ENCODE assay signal across 8 cellular contexts in the genomic region with DNA sequence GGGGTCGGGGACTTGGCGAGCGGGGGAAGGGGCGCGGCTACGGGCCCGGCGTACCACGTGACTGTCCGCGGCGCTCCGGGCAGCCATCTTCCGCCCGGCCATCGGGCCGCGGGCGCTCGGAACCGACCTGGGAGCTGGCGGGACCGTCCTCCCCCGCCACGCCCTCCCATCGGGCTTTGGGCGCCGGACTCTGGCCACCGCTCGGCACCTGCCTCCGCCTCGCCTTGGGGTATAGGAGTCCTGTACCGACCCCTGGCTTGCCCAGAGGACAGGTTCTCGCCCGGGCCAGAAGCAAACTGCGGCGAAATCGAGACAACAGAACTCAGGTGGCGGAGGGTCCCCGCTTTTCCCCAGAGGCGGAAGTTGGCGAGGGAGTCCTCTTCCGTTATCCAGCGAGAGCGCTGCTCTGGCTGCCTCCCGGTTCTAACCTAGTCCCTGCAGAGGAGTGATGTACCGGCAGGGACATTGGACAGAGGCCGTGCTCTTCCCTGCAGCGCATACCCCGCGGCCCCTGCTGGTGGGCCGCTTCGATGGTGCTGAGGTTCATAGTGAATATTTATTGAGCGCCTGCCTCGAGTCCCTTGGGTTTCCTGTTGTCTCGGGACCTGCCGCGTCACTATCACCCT. TPM values are rescaled to one million over a fixed set of nuclear protein-coding genes. Genes with fewer than 3 reads are reported as not detected.
DNase-seq lines count a peak whose midpoint lies in the region; ATAC-seq and TF ChIP-seq lines count a peak whose summit lies in the region.

No MANE protein-coding gene starts in this region.

- H3K27me3 Mint-ChIP-seq in stimulated activated memory B cell treated with anti-CD40 and anti-IgM and Interleukin-4, amounts not matched to agents 10 μg/mL and 1 μg/mL and 100 μg/mL, for 72 hours = no peaks in the 10 kb centered on the region

- ATAC-seq in GM19328 (IDR thresholded peaks at IDR 0.05; ENCODE audit: unreplicated experiment) (peak; percentile 39), HG03442 (IDR thresholded peaks at IDR 0.05; ENCODE audit: unreplicated experiment) (peak; percentile 40)
- ATAC-seq in stimulated activated memory B cell treated with anti-CD40 and anti-IgM and Interleukin-4, amounts not matched to agents 10 μg/mL and 1 μg/mL and 100 μg/mL, for 72 hours = peak; percentile 76

- peaks cover 20% of the 10 kb centered on the region for H3K4me1 Mint-ChIP-seq in stimulated activated memory B cell treated with anti-CD40 and anti-IgM and Interleukin-4, amounts not matched to agents 10 μg/mL and 1 μg/mL and 100 μg/mL, for 72 hours

- H3K4me3 ChIP-seq in epithelial cell of esophagus (ENCODE audit: low read length) (peak overlapping the region; percentile 84), mononuclear cell (ENCODE audit: low read length) (peak overlapping the region; percentile 91)

- peaks cover 30% of the 10 kb centered on the region for H3K4me1 ChIP-seq in mononuclear cell (ENCODE audit: insufficient read depth, low read length)

- peak overlapping the region; percentile 81 for H3K27ac Mint-ChIP-seq in stimulated activated memory B cell treated with anti-CD40 and anti-IgM and Interleukin-4, amounts not matched to agents 10 μg/mL and 1 μg/mL and 100 μg/mL, for 72 hours

- TF ChIP-seq CTCF in epithelial cell of esophagus (IDR thresholded peaks at IDR 0.05; ENCODE audit: insufficient read depth, low read depth, low read length, missing control alignments) = peak; percentile 53

- peak overlapping the region; percentile 90 for H3K4me3 Mint-ChIP-seq in stimulated activated memory B cell treated with anti-CD40 and anti-IgM and Interleukin-4, amounts not matched to agents 10 μg/mL and 1 μg/mL and 100 μg/mL, for 72 hours

- no peaks in the 10 kb centered on the region for H3K27me3 ChIP-seq in mononuclear cell (ENCODE audit: insufficient read depth, low read length)

- peaks cover 2% of the 10 kb centered on the region for H3K36me3 Mint-ChIP-seq in stimulated activated memory B cell treated with anti-CD40 and anti-IgM and Interleukin-4, amounts not matched to agents 10 μg/mL and 1 μg/mL and 100 μg/mL, for 72 hours

- no peaks in the 10 kb centered on the region for H3K9me3 Mint-ChIP-seq in stimulated activated memory B cell treated with anti-CD40 and anti-IgM and Interleukin-4, amounts not matched to agents 10 μg/mL and 1 μg/mL and 100 μg/mL, for 72 hours

- DNase-seq in COR-L47 (lab: John Stamatoyannopoulos, UW) = peak; percentile 71
- peak; percentile 75 for DNase-seq in NOMO-1 treated with DMSO at 0.1 percent for 48 hours (lab: John Stamatoyannopoulos, UW; ENCODE audit: unreplicated experiment)
- peak; percentile 37 for DNase-seq in activated T-cell treated with anti-CD3 and anti-CD28 coated beads for 24 hours (ENCODE audit: low read depth)
- peak; percentile 65 for DNase-seq in epithelial cell of esophagus (ENCODE audit: low read depth)

- no peaks in the 10 kb centered on the region for H3K9me3 ChIP-seq in mononuclear cell (ENCODE audit: low read depth, low read length)

RNA-seq across cellular contexts. Expression of a gene that starts 1.2 kb away (rescaled TPM):
- 62.8 TPM for total RNA-seq in mononuclear cell

Comparison
In these comparisons a context has a peak if more than half of its experiments do, and no peak if none do; other contexts are left out.
1. Peak in every context shown above with its lines: DNase-seq, ATAC-seq and H3K4me3 ChIP-seq.